Comparison of ENCODE assay signal across 1 cellular context in the genomic region with DNA sequence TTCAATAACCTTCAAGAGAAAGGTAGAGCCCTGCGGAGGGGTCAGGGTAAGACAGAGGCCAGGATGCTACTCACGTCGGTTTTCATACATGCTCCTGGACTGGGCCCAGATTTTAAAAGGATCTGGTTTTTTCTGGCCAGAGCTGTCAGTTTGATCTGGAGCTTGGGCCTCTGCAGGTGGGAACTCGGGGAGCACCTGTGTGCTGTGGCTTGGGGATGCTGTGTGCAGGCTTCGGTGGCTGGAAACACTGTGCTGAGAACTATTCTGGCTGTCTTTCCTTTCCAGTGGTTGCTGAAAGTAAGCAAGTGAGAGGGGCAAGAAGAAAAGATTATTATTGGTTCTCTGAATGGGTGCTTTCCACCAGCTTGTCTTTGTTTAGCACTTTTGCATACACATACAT.
TF ChIP-seq lines count a peak whose summit lies in the region.

No MANE protein-coding gene starts in this region.

TF ChIP-seq in H1, 55 proteins besides CTCF, POLR2A, EP300 and RAD21:
- TF ChIP-seq BACH1 (IDR thresholded peaks at IDR 0.05; ENCODE audit: low read length) (no peak), MAFK (IDR thresholded peaks at IDR 0.05; ENCODE audit: low read depth, low read length) (no peak), USF2 (IDR thresholded peaks at IDR 0.05; ENCODE audit: low read length) (no peak), JUND (IDR thresholded peaks at IDR 0.05; ENCODE audit: low read length) (no peak), HDAC2 (IDR thresholded peaks at IDR 0.05; ENCODE audit: borderline replicate concordance in 1 of 2, low read depth in 2 of 2, low read length in 2 of 2) (no peak), CTBP2 (IDR thresholded peaks at IDR 0.05; ENCODE audit: borderline replicate concordance, insufficient read depth, insufficient read length, low read length) (no peak), TAF1 (IDR thresholded peaks at IDR 0.05; ENCODE audit: low read depth, low read length) (no peak)
- TF ChIP-seq, protein P1, sequence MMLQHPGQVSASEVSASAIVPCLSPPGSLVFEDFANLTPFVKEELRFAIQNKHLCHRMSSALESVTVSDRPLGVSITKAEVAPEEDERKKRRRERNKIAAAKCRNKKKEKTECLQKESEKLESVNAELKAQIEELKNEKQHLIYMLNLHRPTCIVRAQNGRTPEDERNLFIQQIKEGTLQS (IDR thresholded peaks at IDR 0.05; ENCODE audit: insufficient read depth, low read depth, low read length): no peak
